In the genomic region with DNA sequence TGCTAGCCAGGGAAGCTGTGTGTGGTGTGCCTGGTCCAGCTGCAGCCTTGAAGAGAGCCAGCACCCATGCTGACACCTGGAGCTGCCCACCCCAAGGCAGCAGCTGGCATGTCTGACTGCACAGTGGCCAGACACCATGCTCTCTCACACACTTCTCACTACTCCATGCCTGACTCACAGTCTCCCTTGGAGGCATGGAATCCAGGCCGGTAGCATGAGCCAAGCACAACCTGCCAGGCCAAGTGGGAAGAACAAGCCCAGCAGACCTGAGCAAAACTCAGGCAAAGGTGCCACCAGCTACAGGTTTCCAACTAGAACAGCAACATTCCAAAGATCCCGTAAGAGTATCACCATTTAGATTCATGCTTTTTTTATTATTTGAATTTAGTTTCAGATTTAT, we compare ENCODE assay signal across 26 cellular contexts.
"Had no signal": no experiment of that assay in that cellular context is flagged by ENCODE, and none has a peak within 500 bp of the region (broad histone marks: within the 10 kb centered on the region; RNA-seq: fewer than 3 reads in every experiment).

No MANE protein-coding gene starts in this region.

- H3K4me1 Mint-ChIP-seq: activated naive CD4-positive, alpha-beta T cell treated with anti-CD3 and anti-CD28 coated beads, Interleukin-2, amount 50 U/mL, for 24 hours; activated naive CD8-positive, alpha-beta T cell treated with anti-CD3 and anti-CD28 coated beads, Interleukin-2, amount 50 U/mL, for 24 hours; central memory CD8-positive, alpha-beta T cell; endodermal cell; nephron; T-helper 17 cell had no signal

- H3K4me3 Mint-ChIP-seq: activated CD8-positive, alpha-beta T cell treated with anti-CD3 and anti-CD28 coated beads for 36 hours; activated naive CD4-positive, alpha-beta T cell treated with anti-CD3 and anti-CD28 coated beads, Interleukin-2, amount 50 U/mL, for 24 hours; activated naive CD8-positive, alpha-beta T cell treated with anti-CD3 and anti-CD28 coated beads, Interleukin-2, amount 50 U/mL, for 24 hours; activated T-cell treated with anti-CD3 and anti-CD28 coated beads, Interleukin-2, amount 50 U/mL, for 4 hours; central memory CD8-positive, alpha-beta T cell; dendritic cell treated with granulocyte-macrophage colony-stimulating factor and Interleukin-4, amounts not matched to agents 40 ng/mL and 50 ng/mL, for 4 days; endodermal cell; nephron; T-helper 17 cell had no signal

- H3K4me1 ChIP-seq: breast epithelium, gastrocnemius medialis, left ventricle myocardium inferior, spleen, testis, transverse colon had no signal

- DNase-seq: activated CD4-positive, alpha-beta T cell treated with anti-CD3 and anti-CD28 coated beads for 1 hour; activated CD4-positive, alpha-beta T cell treated with anti-CD3 and anti-CD28 coated beads, Interleukin-2, amount 50 U/mL, for 1 hour; activated CD8-positive, alpha-beta T cell treated with anti-CD3 and anti-CD28 coated beads for 36 hours; activated naive CD8-positive, alpha-beta T cell treated with anti-CD3 and anti-CD28 coated beads, Interleukin-2, amount 50 U/mL, for 24 hours; activated T-cell treated with anti-CD3 and anti-CD28 coated beads, Interleukin-2, amount 50 U/mL, for 4 hours; amygdala; endodermal cell; gastrocnemius medialis; glutamatergic neuron; left ventricle myocardium inferior; right cardiac atrium; spleen; stimulated activated CD4-positive, alpha-beta T cell treated with anti-CD3 and anti-CD28 coated beads, Interleukin-2, amount 100 ng/mL, for 48 hours; stimulated activated naive CD8-positive, alpha-beta T cell treated with anti-CD3 and anti-CD28 coated beads, Interleukin-15, Interleukin-2, amounts not matched to agents 100 U/mL and 50 U/mL, for 24 hours; T-helper 17 cell; testis; transverse colon had no signal

- FAIRE-seq: islet of Langerhans, urothelium cell line had no signal

- ATAC-seq: activated CD8-positive, alpha-beta T cell treated with anti-CD3 and anti-CD28 coated beads for 36 hours; activated naive CD8-positive, alpha-beta T cell treated with anti-CD3 and anti-CD28 coated beads, Interleukin-2, amount 50 U/mL, for 24 hours; gastrocnemius medialis; right cardiac atrium; stimulated activated naive CD8-positive, alpha-beta T cell treated with anti-CD3 and anti-CD28 coated beads, Interleukin-15, Interleukin-2, amounts not matched to agents 100 U/mL and 50 U/mL, for 24 hours; T-helper 17 cell had no signal

- H3K27me3 Mint-ChIP-seq: activated CD8-positive, alpha-beta T cell treated with anti-CD3 and anti-CD28 coated beads for 36 hours; activated naive CD4-positive, alpha-beta T cell treated with anti-CD3 and anti-CD28 coated beads, Interleukin-2, amount 50 U/mL, for 24 hours; activated naive CD8-positive, alpha-beta T cell treated with anti-CD3 and anti-CD28 coated beads, Interleukin-2, amount 50 U/mL, for 24 hours; central memory CD8-positive, alpha-beta T cell; dendritic cell treated with granulocyte-macrophage colony-stimulating factor and Interleukin-4, amounts not matched to agents 40 ng/mL and 50 ng/mL, for 4 days; T-helper 17 cell had no signal

- H3K36me3 Mint-ChIP-seq: activated naive CD4-positive, alpha-beta T cell treated with anti-CD3 and anti-CD28 coated beads, Interleukin-2, amount 50 U/mL, for 24 hours had no signal

- H3K27ac ChIP-seq: breast epithelium, epithelial cell of prostate, gastrocnemius medialis, left ventricle myocardium inferior, spleen, testis, transverse colon had no signal

- H3K9me3 ChIP-seq: breast epithelium, gastrocnemius medialis, left ventricle myocardium inferior, testis, transverse colon had no signal

- H3K4me3 ChIP-seq: breast epithelium, gastrocnemius medialis, left ventricle myocardium inferior, spleen, testis, transverse colon had no signal

- H3K27ac Mint-ChIP-seq: activated CD8-positive, alpha-beta T cell treated with anti-CD3 and anti-CD28 coated beads for 36 hours; activated naive CD4-positive, alpha-beta T cell treated with anti-CD3 and anti-CD28 coated beads, Interleukin-2, amount 50 U/mL, for 24 hours; activated naive CD8-positive, alpha-beta T cell treated with anti-CD3 and anti-CD28 coated beads, Interleukin-2, amount 50 U/mL, for 24 hours; activated T-helper 2 cell treated with anti-CD3 and anti-CD28 coated beads, Interferon-gamma antibody, Interleukin-2, Interleukin-4, amounts not matched to agents 10 μg/mL and 5 μg/mL and 100 μg/mL, durations not matched to agents 14 hours and 24 hours and 36 hours; dendritic cell treated with granulocyte-macrophage colony-stimulating factor and Interleukin-4, amounts not matched to agents 40 ng/mL and 50 ng/mL, for 4 days; endodermal cell; nephron; T-helper 17 cell had no signal

- H3K36me3 ChIP-seq: breast epithelium, gastrocnemius medialis, left ventricle myocardium inferior, spleen, transverse colon had no signal

- H3K27me3 ChIP-seq: breast epithelium, gastrocnemius medialis, spleen, testis, transverse colon had no signal

- H3K9me3 Mint-ChIP-seq: activated naive CD4-positive, alpha-beta T cell treated with anti-CD3 and anti-CD28 coated beads, Interleukin-2, amount 50 U/mL, for 24 hours; activated naive CD8-positive, alpha-beta T cell treated with anti-CD3 and anti-CD28 coated beads, Interleukin-2, amount 50 U/mL, for 24 hours; activated T-cell treated with anti-CD3 and anti-CD28 coated beads, Interleukin-2, amount 50 U/mL, for 4 hours; central memory CD8-positive, alpha-beta T cell; endodermal cell; nephron had no signal
